15 cellular contexts compared by ENCODE assay signal in genomic region chr2:75595541-75596395, GRCh38. TPM values are rescaled to one million over a fixed set of nuclear protein-coding genes. Genes with fewer than 3 reads are reported as not detected.
A peak's percentile ranks its signal among the peaks of the same experiment; 100 is the strongest.
DNase-seq lines count a peak whose midpoint lies in the region; ATAC-seq and TF ChIP-seq lines count a peak whose summit lies in the region.
"Had no signal": no experiment of that assay in that cellular context is flagged by ENCODE, and none has a peak within 500 bp of the region (broad histone marks: within the 10 kb centered on the region; RNA-seq: fewer than 3 reads in every experiment).

No MANE protein-coding gene starts in this region.

- H3K4me1 Mint-ChIP-seq in nephron: peaks cover 31% of the 10 kb centered on the region
- peaks cover 22% of the 10 kb centered on the region for H3K4me1 Mint-ChIP-seq in nephron progenitor cell
- H3K4me1 Mint-ChIP-seq: CD4-positive, alpha-beta memory T cell had no signal

- ATAC-seq in left cardiac atrium (no peak), GM21737 (IDR thresholded peaks at IDR 0.05; ENCODE audit: unreplicated experiment) (no peak)
- ATAC-seq: pancreas; stimulated activated naive CD8-positive, alpha-beta T cell treated with anti-CD3 and anti-CD28 coated beads, Interleukin-15, Interleukin-2, amounts not matched to agents 100 U/mL and 50 U/mL, for 24 hours had no signal

- H3K36me3 ChIP-seq in tibial artery: no peaks in the 10 kb centered on the region
- H3K36me3 ChIP-seq: pancreas had no signal

- H3K9me3 Mint-ChIP-seq in nephron (no peaks in the 10 kb centered on the region), nephron progenitor cell (no peaks in the 10 kb centered on the region)

- peak; percentile 71 for DNase-seq in AG20443 (ENCODE audit: low spot score)
- peak; percentile 86 for DNase-seq in LHCN-M2 (ENCODE audit: low read depth)
- peak; percentile 88 for DNase-seq in dedifferentiated amniotic fluid mesenchymal stem cell (ENCODE audit: extremely low spot score)
- DNase-seq in left cardiac atrium: no peak
- DNase-seq in tibial artery: no peak
- DNase-seq in nephron progenitor cell: no peak
- DNase-seq: CD4-positive, alpha-beta memory T cell; MV-4-11; NCI-H2227 treated with DMSO at 0.1 percent for 48 hours; pancreas; stimulated activated CD4-positive, alpha-beta T cell treated with anti-CD3 and anti-CD28 coated beads, Interleukin-4, amount 100 ng/mL, for 1 hour; stimulated activated naive CD8-positive, alpha-beta T cell treated with anti-CD3 and anti-CD28 coated beads, Interleukin-15, Interleukin-2, amounts not matched to agents 100 U/mL and 50 U/mL, for 24 hours had no signal

- no peak overlapping the region for H3K27ac ChIP-seq in tibial artery
- H3K27ac ChIP-seq: HL-60, pancreas had no signal

- no peaks in the 10 kb centered on the region for H3K4me1 ChIP-seq in tibial artery

- no peaks in the 10 kb centered on the region for H3K9me3 ChIP-seq in tibial artery
- H3K9me3 ChIP-seq: pancreas had no signal

- H3K27ac Mint-ChIP-seq in nephron (peak overlapping the region; percentile 92 to 94 (median 93)), nephron progenitor cell (no peak overlapping the region)
- H3K27ac Mint-ChIP-seq: CD4-positive, alpha-beta memory T cell had no signal

- H3K27me3 ChIP-seq in tibial artery: no peaks in the 10 kb centered on the region
- H3K27me3 ChIP-seq: pancreas had no signal

- H3K36me3 Mint-ChIP-seq in nephron (ENCODE audit: low read depth) (no peaks in the 10 kb centered on the region), nephron progenitor cell (ENCODE audit: low read depth) (no peaks in the 10 kb centered on the region)
- H3K36me3 Mint-ChIP-seq: CD4-positive, alpha-beta memory T cell had no signal

- H3K4me3 Mint-ChIP-seq in nephron: no peak overlapping the region
- H3K4me3 Mint-ChIP-seq in nephron progenitor cell: no peak overlapping the region
- H3K4me3 Mint-ChIP-seq: CD4-positive, alpha-beta memory T cell had no signal

- H3K27me3 Mint-ChIP-seq in nephron (ENCODE audit: low read depth) (no peaks in the 10 kb centered on the region), nephron progenitor cell (ENCODE audit: low read depth, poor library complexity) (peaks cover 3% of the 10 kb centered on the region)

- intact Hi-C loops in left cardiac atrium (cut with DNase I) (no loop called here), tibial artery (cut with DNase I; ENCODE audit: low total_unique reads) (no loop called here)

- TF ChIP-seq CTCF in nephron (IDR thresholded peaks at IDR 0.05; ENCODE audit: unreplicated experiment in 3 of 3): no peak
- no peak for TF ChIP-seq CTCF in tibial artery (IDR thresholded peaks at IDR 0.05)
- no peak for TF ChIP-seq CTCF in nephron progenitor cell (IDR thresholded peaks at IDR 0.05)

- no peak overlapping the region for H3K4me3 ChIP-seq in tibial artery
- H3K4me3 ChIP-seq: pancreas had no signal

RNA-seq across cellular contexts. Expression of gene EVA1A, which starts 35.0 kb away (rescaled TPM):
- total RNA-seq in LHCN-M2 (2014; rRNA removed) (21.4 and 29.0 TPM in 2 replicates), left cardiac atrium (under 1 TPM; 0.44 to 0.84 TPM)
- polyA plus RNA-seq in LHCN-M2 (2012): 41.9 TPM
- total RNA-seq: CD4-positive, alpha-beta memory T cell had no signal
- polyA plus RNA-seq: CD4-positive, alpha-beta memory T cell had no signal

RNA-seq across cellular contexts. Expression of gene MRPL19, which starts 50.8 kb away (rescaled TPM):
- total RNA-seq in LHCN-M2 (2014; rRNA removed) (55.6 and 76.4 TPM in 2 replicates), left cardiac atrium (10 to 100 TPM; 40.4 to 46.1 TPM)
- 22.4 TPM for polyA plus RNA-seq in LHCN-M2 (2012)

Comparison
In these comparisons a context has a peak if more than half of its experiments do, and no peak if none do; other contexts are left out.
1. DNase-seq: peak in AG20443 (single experiment), LHCN-M2 (single experiment) and dedifferentiated amniotic fluid mesenchymal stem cell (single experiment); none in left cardiac atrium (single experiment), tibial artery (0 of 2) and nephron progenitor cell (single experiment).
2. RNA of gene EVA1A, which starts 35.0 kb away (total RNA-seq): 21.4 to 29.0 TPM in LHCN-M2; 0.44 to 0.84 TPM in left cardiac atrium; every median in the first group is over 10 times any median in the second.